ENCODE assay signal across 9 cellular contexts in genomic region chr2:113282747-113283533, GRCh38. TPM values are rescaled to one million over a fixed set of nuclear protein-coding genes. Genes with fewer than 3 reads are reported as not detected.
DNase-seq lines count a peak whose midpoint lies in the region; ATAC-seq and TF ChIP-seq lines count a peak whose summit lies in the region.
"Had no signal": no experiment of that assay in that cellular context is flagged by ENCODE, and none has a peak within 500 bp of the region (broad histone marks: within the 10 kb centered on the region; RNA-seq: fewer than 3 reads in every experiment).

No MANE protein-coding gene starts in this region.

- H3K36me3 Mint-ChIP-seq in CD14-positive monocyte = peaks cover 0 to 7% of the 10 kb centered on the region in 2 donors
- H3K36me3 Mint-ChIP-seq in nephron (ENCODE audit: low read depth) = no peaks in the 10 kb centered on the region

- peak overlapping the region in 2 of 7 donors; percentile 73 to 85 for H3K27ac Mint-ChIP-seq in CD14-positive monocyte
- H3K27ac Mint-ChIP-seq in nephron = peak overlapping the region; percentile 92 to 99 (median 93)

- H3K4me3 Mint-ChIP-seq in CD14-positive monocyte = no peak overlapping the region
- peak overlapping the region; percentile 33 to 64 (median 61) for H3K4me3 Mint-ChIP-seq in nephron

- TF ChIP-seq CTCF in CD14-positive monocyte (IDR thresholded peaks at IDR 0.05) (peak; percentile 58), epithelial cell of esophagus (IDR thresholded peaks at IDR 0.05; ENCODE audit: insufficient read depth, low read depth, low read length, missing control alignments) (peak; percentile 27), nephron (IDR thresholded peaks at IDR 0.05; ENCODE audit: unreplicated experiment in 3 of 3) (peak in 2 of 3 experiments; percentile 14 to 29)

- peak; percentile 77 for DNase-seq in CD14-positive monocyte (ENCODE audit: low spot score)
- DNase-seq in NCI-H1048 (lab: John Stamatoyannopoulos, UW) = peak; percentile 38
- peak; percentile 50 for DNase-seq in epithelial cell of esophagus (ENCODE audit: low read depth)
- no peak for DNase-seq in epidermal melanocyte (ENCODE audit: insufficient read length, low spot score)
- no peak for DNase-seq in dedifferentiated amniotic fluid mesenchymal stem cell (ENCODE audit: extremely low spot score)

- ATAC-seq in GM21381 (IDR thresholded peaks at IDR 0.05; ENCODE audit: unreplicated experiment) = no peak
- no peak for ATAC-seq in HG03521 (IDR thresholded peaks at IDR 0.05; ENCODE audit: unreplicated experiment)

- peaks cover 26 to 32% (median 29%) of the 10 kb centered on the region in 3 donors for H3K27me3 Mint-ChIP-seq in CD14-positive monocyte (ENCODE audit: low read depth in 3 of 3)
- peaks cover 86% of the 10 kb centered on the region for H3K27me3 Mint-ChIP-seq in nephron (ENCODE audit: low read depth)

- peaks cover 37% of the 10 kb centered on the region for H3K4me1 Mint-ChIP-seq in CD14-positive monocyte
- H3K4me1 Mint-ChIP-seq in nephron = peaks cover 37% of the 10 kb centered on the region

- intact Hi-C loops in CD14-positive monocyte (cut with micrococcal nuclease) = no loop called here

- H3K9me3 Mint-ChIP-seq in CD14-positive monocyte (peaks cover 0 to 4% (median 0%) of the 10 kb centered on the region in 7 donors), nephron (no peaks in the 10 kb centered on the region)

- H3K4me3 ChIP-seq in epithelial cell of esophagus (ENCODE audit: low read length) = no peak overlapping the region
- H3K4me3 ChIP-seq: uterus had no signal

RNA-seq across cellular contexts. Expression of gene PAX8, which starts 4.2 kb away (rescaled TPM):
- under 1 TPM; 0.26 to 0.36 TPM for polyA plus RNA-seq in CD14-positive monocyte

Comparison
In these comparisons a context has a peak if more than half of its experiments do, and no peak if none do; other contexts are left out.
1. DNase-seq: peak in CD14-positive monocyte (single experiment), NCI-H1048 (single experiment) and epithelial cell of esophagus (single experiment); none in epidermal melanocyte (single experiment) and dedifferentiated amniotic fluid mesenchymal stem cell (single experiment).
2. H3K4me3 Mint-ChIP-seq: peak in nephron (3 of 3); none in CD14-positive monocyte (0 of 2).
3. Peak in every context shown above with its lines, with median percentiles within 50 percentile points of each other: CTCF ChIP-seq.